11 cellular contexts compared by ENCODE assay signal in genomic region chr3:1380926-1381646, GRCh38.
DNase-seq lines count a peak whose midpoint lies in the region; ATAC-seq lines count a peak whose summit lies in the region.
"Had no signal": no experiment of that assay in that cellular context is flagged by ENCODE, and none has a peak within 500 bp of the region (broad histone marks: within the 10 kb centered on the region; RNA-seq: fewer than 3 reads in every experiment).

No MANE protein-coding gene starts in this region.

- ATAC-seq in GM18499 (IDR thresholded peaks at IDR 0.05; ENCODE audit: insufficient read depth, unreplicated experiment) (peak; percentile 76), GM21390 (IDR thresholded peaks at IDR 0.05; ENCODE audit: unreplicated experiment) (peak; percentile 84), HG03108 (IDR thresholded peaks at IDR 0.05; ENCODE audit: unreplicated experiment) (peak; percentile 76)

- intact Hi-C loops in posterior vena cava (cut with DNase I): no loop called here

- DNase-seq in SIG-M5 (lab: John Stamatoyannopoulos, UW): peak; percentile 21
- no peak for DNase-seq in stimulated activated CD4-positive, alpha-beta T cell treated with anti-CD3 and anti-CD28 coated beads, Interleukin-1b, Interleukin-23, amount 100 ng/mL, for 48 hours
- DNase-seq in posterior vena cava (ENCODE audit: low spot score): no peak
- DNase-seq in activated CD4-positive, alpha-beta T cell treated with anti-CD3 and anti-CD28 coated beads, Interleukin-2, amount 50 U/mL, for 4 hours: no peak
- no peak for DNase-seq in NCI-H2196 (lab: John Stamatoyannopoulos, UW; ENCODE audit: unreplicated experiment)
- DNase-seq: Caco-2, HFFc6, NCI-H226 had no signal
